Comparison of ENCODE assay signal across 8 cellular contexts in the genomic region with DNA sequence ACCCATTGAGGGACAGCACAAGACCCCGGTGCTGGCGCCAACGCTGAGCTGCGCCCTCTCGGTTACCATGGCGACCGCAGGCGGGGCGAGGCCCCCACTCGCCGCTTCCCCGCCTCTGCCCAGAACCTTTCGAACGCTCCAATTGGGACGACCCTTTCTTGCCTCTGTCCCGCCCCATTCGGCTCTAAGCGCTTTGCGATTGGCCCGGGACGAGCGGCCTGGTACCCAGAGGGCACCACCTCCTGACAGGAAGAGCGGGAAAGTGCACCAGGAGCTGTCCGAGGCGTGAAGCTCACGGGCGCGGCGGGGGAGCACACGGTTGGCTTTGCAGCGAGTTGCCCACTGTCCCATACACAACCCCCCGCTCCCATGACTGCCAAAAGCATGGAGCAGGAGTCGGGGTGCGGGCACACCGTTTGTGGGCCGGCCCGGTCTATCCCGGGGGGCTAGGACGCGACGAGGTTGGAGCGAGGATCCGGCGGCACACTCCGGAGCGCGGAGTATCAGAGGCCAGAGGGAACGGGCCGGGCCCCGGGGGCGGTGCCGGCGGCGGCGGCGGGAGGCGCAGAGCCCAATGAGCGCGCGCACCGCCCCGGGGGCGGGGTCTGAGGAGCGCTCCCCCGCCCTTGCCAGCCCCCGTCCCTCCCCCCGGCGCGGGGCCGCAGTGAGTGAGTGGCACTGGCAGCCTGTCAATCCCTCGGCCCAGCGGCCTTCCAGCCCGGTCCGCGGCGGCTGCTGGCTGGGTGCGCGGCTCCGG. TPM values are rescaled to one million over a fixed set of nuclear protein-coding genes. Genes with fewer than 3 reads are reported as not detected.
A peak's percentile ranks its signal among the peaks of the same experiment; 100 is the strongest.
DNase-seq lines count a peak whose midpoint lies in the region; ATAC-seq, FAIRE-seq and TF ChIP-seq lines count a peak whose summit lies in the region.

No MANE protein-coding gene starts in this region.

- H4K20me1 ChIP-seq in smooth muscle cell (ENCODE audit: low read depth): peaks cover 2% of the 10 kb centered on the region

- DNase-seq in AG04449 (ENCODE audit: low read depth, low spot score) (no peak), NCI-H2196 treated with DMSO at 0.1 percent for 48 hours (lab: John Stamatoyannopoulos, UW; ENCODE audit: unreplicated experiment) (peak; percentile 98), bronchial epithelial cell (ENCODE audit: low read depth) (peak; percentile 84), iPS-NIHi7 (ENCODE audit: extremely low spot score) (peak; percentile 96), smooth muscle cell (lab: John Stamatoyannopoulos, UW; ENCODE audit: unreplicated experiment) (peak; percentile 74)

- peak overlapping the region; percentile 88 for H3K4me3 ChIP-seq in AG04449 (ENCODE audit: low read depth, low read length)
- peak overlapping the region; percentile 64 for H3K4me3 ChIP-seq in WI38 (ENCODE audit: low read depth, low read length)
- H3K4me3 ChIP-seq in bronchial epithelial cell (ENCODE audit: low read depth, low read length): peak overlapping the region; percentile 95
- H3K4me3 ChIP-seq in smooth muscle cell: peak overlapping the region; percentile 55

- H3K36me3 ChIP-seq in bronchial epithelial cell (ENCODE audit: control insufficient read depth, insufficient read depth, low read length) (no peaks in the 10 kb centered on the region), smooth muscle cell (ENCODE audit: low read depth) (no peaks in the 10 kb centered on the region)

- H2AFZ ChIP-seq in smooth muscle cell (ENCODE audit: low read depth): peak overlapping the region; percentile 34

- peaks cover 11% of the 10 kb centered on the region for H3F3A ChIP-seq in smooth muscle cell (ENCODE audit: low read depth)

- no peak for FAIRE-seq in bronchial epithelial cell (lab: Jason Lieb, UNC)

- POLR2A ChIA-PET in AG04449 (lab: Yijun Ruan, JAX): interaction anchor here (1.1 to 1.2 kb wide), 2 partner anchors 39 to 225 kb away, joined by 3 to 5 read pairs; a partner anchor contains a TSS

- peaks cover 27% of the 10 kb centered on the region for H3K79me2 ChIP-seq in smooth muscle cell (ENCODE audit: low read depth)

- H3K27ac ChIP-seq in smooth muscle cell (ENCODE audit: low read depth): no peak overlapping the region

- H3K27me3 ChIP-seq in bronchial epithelial cell (ENCODE audit: control insufficient read depth, insufficient read depth, low read length) (no peaks in the 10 kb centered on the region), smooth muscle cell (ENCODE audit: low read depth) (no peaks in the 10 kb centered on the region)

- peak; percentile 70 for ATAC-seq in GM18873 (IDR thresholded peaks at IDR 0.05; ENCODE audit: low FRiP score, unreplicated experiment)
- ATAC-seq in HG03135 (IDR thresholded peaks at IDR 0.05; ENCODE audit: unreplicated experiment): peak; percentile 67

- TF ChIP-seq CTCF in AG04449 (IDR thresholded peaks at IDR 0.05; ENCODE audit: insufficient read depth, low read length, missing control alignments) (no peak), WI38 (IDR thresholded peaks at IDR 0.05; ENCODE audit: low read depth, low read length) (no peak), bronchial epithelial cell (IDR thresholded peaks at IDR 0.05; ENCODE audit: insufficient read depth, low read length, severe bottlenecking) (no peak), smooth muscle cell (IDR thresholded peaks at IDR 0.05; ENCODE audit: borderline replicate concordance, insufficient read depth, poor library complexity, severe bottlenecking) (no peak)

- H3K4me2 ChIP-seq in smooth muscle cell: peak overlapping the region; percentile 81

- H3K9ac ChIP-seq in smooth muscle cell (ENCODE audit: low read depth): no peak overlapping the region

- WGBS in smooth muscle cell (ENCODE audit: low lambda C conversion rate): 2% methylated on average over 40 of the region's 79 CpGs

- H3K4me1 ChIP-seq in smooth muscle cell (ENCODE audit: low read depth): peaks cover 24% of the 10 kb centered on the region

- CTCF ChIA-PET in AG04449 (lab: Yijun Ruan, JAX): interaction anchor here (1.5 to 2.0 kb wide), 3 partner anchors 188 to 745 kb away, joined by 4 to 9 read pairs (median 8); no protein-coding TSS in a partner anchor

- no peaks in the 10 kb centered on the region for H3K9me3 ChIP-seq in smooth muscle cell (replicated peaks; ENCODE audit: low read depth)

RNA-seq across cellular contexts. Expression of a gene that starts 1.0 kb away (rescaled TPM):
- total RNA-seq in bronchial epithelial cell: 6.3 and 10.6 TPM in 2 replicates
- total RNA-seq in smooth muscle cell: 28.7 and 34.6 TPM in 2 replicates
- 15.3 and 16.4 TPM in 2 replicates for polyA plus RNA-seq in smooth muscle cell

RNA-seq across cellular contexts. Expression of a gene that starts 39.2 kb away (rescaled TPM):
- 81.9 and 101 TPM in 2 replicates for total RNA-seq in bronchial epithelial cell
- total RNA-seq in smooth muscle cell: 50.1 and 52.3 TPM in 2 replicates
- 71.9 and 74.5 TPM in 2 replicates for polyA plus RNA-seq in smooth muscle cell
